ENCODE assay signal across 8 cellular contexts in the genomic region with DNA sequence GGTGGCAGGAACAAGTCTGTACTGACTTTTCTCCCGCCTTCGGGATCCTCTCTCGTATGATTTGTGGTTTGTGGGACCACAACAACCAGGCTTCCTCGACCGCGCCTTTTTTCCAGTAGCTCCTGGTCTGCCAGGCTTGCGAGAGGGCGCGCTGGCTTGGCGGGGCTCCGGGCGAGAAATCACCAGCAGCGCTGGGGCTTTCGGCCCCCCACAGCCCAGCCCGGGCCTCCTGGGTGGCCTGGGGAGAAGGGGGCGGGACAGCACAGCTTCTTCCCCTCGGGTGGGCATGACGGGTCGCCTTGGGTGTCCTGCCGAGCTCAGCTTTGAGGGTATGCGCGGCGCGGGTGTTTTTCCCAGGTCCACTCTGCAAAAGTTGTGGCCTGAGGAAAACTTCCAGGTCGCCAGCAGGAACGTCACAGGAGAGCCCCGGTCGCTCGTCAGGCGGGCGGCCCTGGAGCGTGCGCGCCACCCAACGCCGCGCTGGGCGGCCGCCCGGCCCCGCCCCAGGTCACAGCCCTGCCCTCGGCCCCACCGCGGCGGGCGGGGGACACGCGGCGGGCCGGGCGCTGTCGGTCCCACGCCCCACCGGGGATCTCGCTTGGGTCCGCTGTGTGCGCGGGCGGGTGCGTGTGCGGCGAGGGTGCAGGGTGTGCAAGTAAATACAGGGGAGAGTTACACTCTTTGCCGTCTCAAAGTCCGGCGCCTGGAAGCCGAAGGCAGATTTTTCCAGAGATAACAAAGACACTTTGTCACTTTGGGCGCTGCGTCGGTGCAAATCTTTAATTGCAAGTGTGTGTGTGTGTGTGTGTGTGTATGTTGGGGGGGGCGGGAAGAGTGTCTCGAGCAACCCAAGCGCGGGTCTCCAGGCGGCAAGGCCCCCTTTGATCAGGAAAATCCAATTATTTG. TPM values are rescaled to one million over a fixed set of nuclear protein-coding genes. Genes with fewer than 3 reads are reported as not detected.
DNase-seq lines count a peak whose midpoint lies in the region; ATAC-seq and TF ChIP-seq lines count a peak whose summit lies in the region.

No MANE protein-coding gene starts in this region.

- H3K9me3 ChIP-seq in SK-N-SH = no peaks in the 10 kb centered on the region
- peaks cover 47% of the 10 kb centered on the region; the same call in 1 of the 2 replicates for H3K9me3 ChIP-seq in NT2/D1 (ENCODE audit: insufficient read depth, low read length)
- peaks cover 0 to 4% of the 10 kb centered on the region in 2 donors for H3K9me3 ChIP-seq in lung (ENCODE audit: control insufficient read depth in 2 of 2, insufficient read depth in 1 of 2, low read length in 1 of 2)

- TF ChIP-seq CTCF in SK-N-SH (IDR thresholded peaks at IDR 0.05) (no peak), cardiac fibroblast (IDR thresholded peaks at IDR 0.05; ENCODE audit: low read depth, low read length) (no peak), lung (IDR thresholded peaks at IDR 0.05; ENCODE audit: control extremely low read depth, extremely low read depth) (no peak)

- 6% methylated on average over 30 of the region's 74 CpGs for WGBS in SK-N-SH (ENCODE audit: low lambda C conversion rate)
- WGBS in lung, 2 donors = 1% methylated on average over 62 to 74 of the region's 74 CpGs
- under 1% methylated on average over 74 of the region's 74 CpGs for WGBS in urinary bladder

- CTCF ChIA-PET in SK-N-SH (lab: Yijun Ruan, JAX) = interaction anchor here (0.8 kb wide), 1 partner anchor 99 kb away, joined by 3 read pairs; no protein-coding TSS in a partner anchor

- H2AFZ ChIP-seq in SK-N-SH (ENCODE audit: low read depth) = no peak overlapping the region

- H3K27me3 ChIP-seq in SK-N-SH (ENCODE audit: insufficient read depth) (peaks cover 86% of the 10 kb centered on the region), NT2/D1 (ENCODE audit: insufficient read depth, insufficient read length) (peaks cover 22% of the 10 kb centered on the region), lung (ENCODE audit: control insufficient read depth, insufficient read depth) (peaks cover 2% of the 10 kb centered on the region)

- TF ChIP-seq EP300 in SK-N-SH (IDR thresholded peaks at IDR 0.05; ENCODE audit: borderline replicate concordance in 1 of 2, low read depth in 1 of 2, low read length in 1 of 2) = no peak

- H3K36me3 ChIP-seq in SK-N-SH (replicated peaks in 1 of 2; ENCODE audit: control insufficient read depth in 1 of 2, insufficient read depth in 2 of 2, low read length in 1 of 2) (no peaks in the 10 kb centered on the region), NT2/D1 (ENCODE audit: insufficient read depth, insufficient read length, low read length) (peaks cover 23% of the 10 kb centered on the region), lung (ENCODE audit: control insufficient read depth in 2 of 2, insufficient read depth in 2 of 2, low read length in 2 of 2) (no peaks in the 10 kb centered on the region), urinary bladder (ENCODE audit: insufficient read depth) (no peaks in the 10 kb centered on the region)

- no peaks in the 10 kb centered on the region for H3F3A ChIP-seq in SK-N-SH (replicated peaks; ENCODE audit: insufficient read depth)

- peak overlapping the region; percentile 63; the same call in 1 of the 2 replicates for H3K4me2 ChIP-seq in SK-N-SH

- H3K27ac ChIP-seq in SK-N-SH (ENCODE audit: low read depth in 2 of 2, low read length in 1 of 2) = no peak overlapping the region
- peak overlapping the region in 1 of 2 donors; percentile 1 for H3K27ac ChIP-seq in lung (ENCODE audit: low read depth in 1 of 2, low read length in 1 of 2)
- H3K27ac ChIP-seq in urinary bladder (ENCODE audit: low read depth) = peak overlapping the region; percentile 42

- no peaks in the 10 kb centered on the region for H3K9me2 ChIP-seq in SK-N-SH

- no peak overlapping the region for H3K9ac ChIP-seq in SK-N-SH
- H3K9ac ChIP-seq in NT2/D1 (ENCODE audit: insufficient read length, low read depth) = peak overlapping the region; percentile 81

- H4K20me1 ChIP-seq in SK-N-SH (ENCODE audit: insufficient read depth) = no peaks in the 10 kb centered on the region

- ATAC-seq in SK-N-SH treated with all-trans-retinoic acid at 6 μM for 48 hours (no peak), lung (ENCODE audit: insufficient read depth, low FRiP score) (peak; percentile 65), HG02763 (IDR thresholded peaks at IDR 0.05; ENCODE audit: unreplicated experiment) (no peak), HG02884 (IDR thresholded peaks at IDR 0.05; ENCODE audit: unreplicated experiment) (no peak)

- H3K4me3 ChIP-seq in SK-N-SH (ENCODE audit: low read depth in 2 of 2, low read length in 1 of 2) = peak overlapping the region; percentile 24 to 56
- peak overlapping the region; percentile 66 for H3K4me3 ChIP-seq in NT2/D1 (ENCODE audit: insufficient read length, low read depth)
- peak overlapping the region; percentile 18 to 29 for H3K4me3 ChIP-seq in cardiac fibroblast (replicated peaks in 1 of 2; ENCODE audit: low read depth in 2 of 2, low read length in 2 of 2)
- H3K4me3 ChIP-seq in lung = peak overlapping the region; percentile 56
- H3K4me3 ChIP-seq in urinary bladder (ENCODE audit: low read depth, low read length) = peak overlapping the region; percentile 50

- no peaks in the 10 kb centered on the region for H3K79me2 ChIP-seq in SK-N-SH (ENCODE audit: insufficient read depth)

- POLR2A ChIA-PET in SK-N-SH (lab: Yijun Ruan, JAX) = no interaction called here

- H3K4me1 ChIP-seq in SK-N-SH (ENCODE audit: control insufficient read depth in 1 of 2, insufficient read depth in 2 of 2, low read depth in 1 of 2, low read length in 1 of 2) (peaks cover 0 to 9% of the 10 kb centered on the region in 2 experiments; a peak in 2 of 4 replicates), NT2/D1 (ENCODE audit: insufficient read depth, insufficient read length) (peaks cover 13% of the 10 kb centered on the region), lung (ENCODE audit: control insufficient read depth in 2 of 2, insufficient read depth in 2 of 2, low read length in 2 of 2) (peaks cover 4 to 16% of the 10 kb centered on the region in 2 donors), urinary bladder (ENCODE audit: insufficient read depth) (peaks cover 6% of the 10 kb centered on the region)

- peak; percentile 58 for DNase-seq in SK-N-SH
- no peak for DNase-seq in NT2/D1 (ENCODE audit: low read depth, low spot score)
- no peak for DNase-seq in cardiac fibroblast (ENCODE audit: low read depth in 2 of 2)
- DNase-seq in lung (ENCODE audit: low spot score) = peak; percentile 59

- no peak for TF ChIP-seq RAD21 in SK-N-SH (IDR thresholded peaks at IDR 0.05; ENCODE audit: low read length)

TF ChIP-seq in SK-N-SH, 30 proteins besides CTCF, POLR2A, EP300 and RAD21 (continues in another document):
- TF ChIP-seq RCOR1 (IDR thresholded peaks at IDR 0.05; ENCODE audit: low read length) = no peak
- peak; percentile 93; the same call in 1 of the 2 replicates for TF ChIP-seq EZH2phosphoT487 (IDR thresholded peaks at IDR 0.05; ENCODE audit: borderline replicate concordance, low read depth)
- TF ChIP-seq POLR2AphosphoS5 (IDR thresholded peaks at IDR 0.05; ENCODE audit: low read depth, low read length) = no peak

TF ChIP-seq in SK-N-SH treated with all-trans-retinoic acid at 6 μM for 48 hours, 23 proteins besides CTCF, POLR2A, EP300 and RAD21 (continues in another document):
- no peak for TF ChIP-seq TCF4 (CRISPR knock-in tag; IDR thresholded peaks at IDR 0.05; ENCODE audit: borderline replicate concordance)
- no peak for TF ChIP-seq GLIS3 (CRISPR knock-in tag; IDR thresholded peaks at IDR 0.05)
- TF ChIP-seq, protein P1, sequence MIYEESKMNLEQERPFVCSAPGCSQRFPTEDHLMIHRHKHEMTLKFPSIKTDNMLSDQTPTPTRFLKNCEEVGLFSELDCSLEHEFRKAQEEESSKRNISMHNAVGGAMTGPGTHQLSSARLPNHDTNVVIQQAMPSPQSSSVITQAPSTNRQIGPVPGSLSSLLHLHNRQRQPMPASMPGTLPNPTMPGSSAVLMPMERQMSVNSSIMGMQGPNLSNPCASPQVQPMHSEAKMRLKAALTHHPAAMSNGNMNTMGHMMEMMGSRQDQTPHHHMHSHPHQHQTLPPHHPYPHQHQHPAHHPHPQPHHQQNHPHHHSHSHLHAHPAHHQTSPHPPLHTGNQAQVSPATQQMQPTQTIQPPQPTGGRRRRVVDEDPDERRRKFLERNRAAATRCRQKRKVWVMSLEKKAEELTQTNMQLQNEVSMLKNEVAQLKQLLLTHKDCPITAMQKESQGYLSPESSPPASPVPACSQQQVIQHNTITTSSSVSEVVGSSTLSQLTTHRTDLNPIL (CRISPR knock-in tag; IDR thresholded peaks at IDR 0.05; ENCODE audit: low read depth) = no peak
- TF ChIP-seq SNAI2 (CRISPR knock-in tag; IDR thresholded peaks at IDR 0.05) = no peak

RNA-seq across cellular contexts. Expression of gene SP5, which starts 0.7 kb away (rescaled TPM):
- polyA plus RNA-seq in SK-N-SH (2012; rRNA removed) (not detected in 2 replicates), lung (1 to 10 TPM in 1 of 2 donors, under 1 TPM in 1; 0.45 to 1.6 TPM), urinary bladder (2.8 TPM)
- polyA plus RNA-seq in SK-N-SH (2012; cell fraction: cytosol; rRNA removed) = not detected in 2 replicates
- polyA plus RNA-seq in SK-N-SH (2012; cell fraction: nucleus; rRNA removed) = not detected in 2 replicates
- total RNA-seq in lung (1 to 10 TPM; 4.2 to 5.2 TPM), urinary bladder (0.42 TPM)

RNA-seq across cellular contexts. Expression of gene ERICH2, which starts 55.8 kb away (rescaled TPM):
- polyA plus RNA-seq in SK-N-SH (2012; rRNA removed) = not detected in 2 replicates
- polyA plus RNA-seq in SK-N-SH (2012; cell fraction: cytosol; rRNA removed) = not detected in 2 replicates
- polyA plus RNA-seq in SK-N-SH (2012; cell fraction: nucleus; rRNA removed) = not detected in 2 replicates
- 10 to 100 TPM in 1 of 2 donors, 1 to 10 TPM in 1; 5.6 to 17.0 TPM for total RNA-seq in lung
- polyA plus RNA-seq in lung = 10 to 100 TPM in 1 of 2 donors, 1 to 10 TPM in 1; 4.6 to 34.9 TPM
- not detected for total RNA-seq in urinary bladder
- polyA plus RNA-seq in urinary bladder = 0.77 TPM

Comparison
In these comparisons a context has a peak if more than half of its experiments do, and no peak if none do; other contexts are left out.
1. DNase-seq: peak in SK-N-SH (single experiment) and lung (single experiment); none in NT2/D1 (single experiment) and cardiac fibroblast (0 of 2).
2. Peak in every context shown above with its lines, with median percentiles within 50 percentile points of each other: H3K4me3 ChIP-seq.